ENCODE assay signal across 15 cellular contexts in genomic region chr15:69535101-69535638, GRCh38.
DNase-seq lines count a peak whose midpoint lies in the region; ATAC-seq and TF ChIP-seq lines count a peak whose summit lies in the region.
"Had no signal": no experiment of that assay in that cellular context is flagged by ENCODE, and none has a peak within 500 bp of the region (broad histone marks: within the 10 kb centered on the region; RNA-seq: fewer than 3 reads in every experiment).

No MANE protein-coding gene starts in this region.

- H3K9ac ChIP-seq in mesendoderm (ENCODE audit: low read length): no peak overlapping the region

- H3K27ac ChIP-seq in brain microvascular endothelial cell (no peak overlapping the region), mesendoderm (ENCODE audit: low read depth, low read length) (no peak overlapping the region), left lung (no peak overlapping the region), heart left ventricle (no peak overlapping the region)
- H3K27ac ChIP-seq: PC-9, psoas muscle had no signal

- no peak overlapping the region for H3K18ac ChIP-seq in mesendoderm (ENCODE audit: low read length)

- ATAC-seq in left lung (no peak), heart left ventricle (no peak)
- ATAC-seq: psoas muscle had no signal

- H3K4me3 ChIP-seq in AG09309 (ENCODE audit: control insufficient read depth, low read depth, low read length): no peak overlapping the region
- no peak overlapping the region for H3K4me3 ChIP-seq in brain microvascular endothelial cell (ENCODE audit: low read depth, low read length)
- H3K4me3 ChIP-seq in mesendoderm (ENCODE audit: low read length): no peak overlapping the region
- no peak overlapping the region for H3K4me3 ChIP-seq in BE2C (ENCODE audit: low read depth, low read length)
- no peak overlapping the region for H3K4me3 ChIP-seq in left lung
- H3K4me3 ChIP-seq in heart left ventricle: no peak overlapping the region
- H3K4me3 ChIP-seq: HAP-1, PC-9, psoas muscle had no signal

- H2BK120ac ChIP-seq in mesendoderm (ENCODE audit: low read depth, low read length): no peak overlapping the region

- no peaks in the 10 kb centered on the region for H3K79me2 ChIP-seq in mesendoderm (ENCODE audit: control insufficient read depth, insufficient read depth, low read length)

- DNase-seq in AG09309 (ENCODE audit: low read depth) (peak; percentile 11), M059J (ENCODE audit: low read depth) (peak; percentile 75), brain microvascular endothelial cell (peak; percentile 82), mesendoderm (peak; percentile 65), BE2C (no peak), left lung (no peak), NCI-H2196 treated with DMSO at 0.1 percent for 48 hours (lab: John Stamatoyannopoulos, UW; ENCODE audit: unreplicated experiment) (no peak), heart left ventricle (no peak)
- DNase-seq: activated CD4-positive, alpha-beta T cell treated with anti-CD3 and anti-CD28 coated beads, Interleukin-2, amount 50 U/mL, for 4 hours; activated effector memory CD4-positive, alpha-beta T cell treated with anti-CD3 and anti-CD28 coated beads, Interleukin-2, amount 50 U/mL, for 16 hours; central memory CD4-positive, alpha-beta T cell; NCI-H2227 treated with DMSO at 0.1 percent for 48 hours; PC-9; psoas muscle had no signal

- no peaks in the 10 kb centered on the region for H3K79me1 ChIP-seq in mesendoderm (ENCODE audit: low read length)

- no peak overlapping the region for H3K4ac ChIP-seq in mesendoderm (ENCODE audit: low read depth, low read length)

- H3K9me3 ChIP-seq in BE2C (no peaks in the 10 kb centered on the region), left lung (no peaks in the 10 kb centered on the region), heart left ventricle (no peaks in the 10 kb centered on the region)
- H3K9me3 ChIP-seq: HAP-1, psoas muscle had no signal

- H3K23ac ChIP-seq in mesendoderm (ENCODE audit: low read length): no peak overlapping the region

- TF ChIP-seq CTCF in AG09309 (IDR thresholded peaks at IDR 0.05; ENCODE audit: control insufficient read depth, insufficient read depth, low read depth, low read length, missing control alignments) (no peak), brain microvascular endothelial cell (IDR thresholded peaks at IDR 0.05; ENCODE audit: low read depth, low read length, missing control alignments) (no peak), BE2C (IDR thresholded peaks at IDR 0.05; ENCODE audit: low read depth, low read length) (no peak), left lung (IDR thresholded peaks at IDR 0.05) (no peak), heart left ventricle (IDR thresholded peaks at IDR 0.05) (no peak)

- no peak overlapping the region for H2BK5ac ChIP-seq in mesendoderm (ENCODE audit: low read length)

- H3K4me1 ChIP-seq in mesendoderm (ENCODE audit: control insufficient read depth, low read depth, low read length) (peaks cover 18% of the 10 kb centered on the region), BE2C (peaks cover 26% of the 10 kb centered on the region), left lung (no peaks in the 10 kb centered on the region), heart left ventricle (peaks cover 0 to 15% (median 0%) of the 10 kb centered on the region in 12 donors)

- H3K56ac ChIP-seq in mesendoderm (ENCODE audit: low read length): no peak overlapping the region

- WGBS in mesendoderm (ENCODE audit: extremely low coverage, insufficient coverage, low lambda C conversion rate): no CpG with 5 or more reads among the region's 4 CpGs
- WGBS in heart left ventricle, 4 donors: 87 to 96% (median 89%) methylated on average over 4 of the region's 4 CpGs

- no peak overlapping the region for H2AK5ac ChIP-seq in mesendoderm (ENCODE audit: low read length)

- H2BK15ac ChIP-seq in mesendoderm (replicated peaks; ENCODE audit: low read depth): no peak overlapping the region

- H3K27me3 ChIP-seq in brain microvascular endothelial cell (replicated peaks): peaks cover 11% of the 10 kb centered on the region
- no peaks in the 10 kb centered on the region for H3K27me3 ChIP-seq in mesendoderm (ENCODE audit: insufficient read depth, low read length, poor library complexity)
- no peaks in the 10 kb centered on the region for H3K27me3 ChIP-seq in BE2C
- peaks cover 0 to 3% of the 10 kb centered on the region in 2 donors for H3K27me3 ChIP-seq in left lung
- peaks cover 0 to 6% (median 0%) of the 10 kb centered on the region in 9 donors for H3K27me3 ChIP-seq in heart left ventricle

- in situ Hi-C loops in brain microvascular endothelial cell (cut with HindIII; ENCODE audit: low pct_ligation_motif_present, low sequenced_read_pairs): no loop called here

- H3K36me3 ChIP-seq in brain microvascular endothelial cell (replicated peaks) (no peaks in the 10 kb centered on the region), mesendoderm (ENCODE audit: control insufficient read depth, insufficient read depth, low read length) (no peaks in the 10 kb centered on the region), BE2C (no peaks in the 10 kb centered on the region), left lung (no peaks in the 10 kb centered on the region), heart left ventricle (no peaks in the 10 kb centered on the region)
- H3K36me3 ChIP-seq: HAP-1 had no signal

- no peak for TF ChIP-seq POLR2A in heart left ventricle (IDR thresholded peaks at IDR 0.05)

- intact Hi-C loops in left lung (cut with DNase I): no loop called here
- intact Hi-C loops in heart left ventricle (cut with DNase I): no loop called here

- no peak overlapping the region for H4K5ac ChIP-seq in mesendoderm (ENCODE audit: low read length)

- no peak overlapping the region for H3K4me2 ChIP-seq in mesendoderm (ENCODE audit: low read length)
- H3K4me2 ChIP-seq: PC-9 had no signal

- no peak overlapping the region for H4K8ac ChIP-seq in mesendoderm (ENCODE audit: low read depth, low read length)

Comparison
In these comparisons a context has a peak if more than half of its experiments do, and no peak if none do; other contexts are left out.
1. DNase-seq: peak in AG09309 (single experiment), M059J (single experiment), brain microvascular endothelial cell (single experiment) and mesendoderm (single experiment); none in BE2C (single experiment), left lung (0 of 2), NCI-H2196 treated with DMSO at 0.1 percent for 48 hours (single experiment) and heart left ventricle (0 of 5).